Comparison of ENCODE assay signal across 12 cellular contexts in genomic region chr21:42039911-42040351, GRCh38. TPM values are rescaled to one million over a fixed set of nuclear protein-coding genes. Genes with fewer than 3 reads are reported as not detected.
DNase-seq lines count a peak whose midpoint lies in the region; ATAC-seq and TF ChIP-seq lines count a peak whose summit lies in the region.
"Had no signal": no experiment of that assay in that cellular context is flagged by ENCODE, and none has a peak within 500 bp of the region (broad histone marks: within the 10 kb centered on the region; RNA-seq: fewer than 3 reads in every experiment).

No MANE protein-coding gene starts in this region.

- H3K79me2 ChIP-seq in mammary epithelial cell (ENCODE audit: insufficient read depth, low read length), result no peaks in the 10 kb centered on the region

- no peaks in the 10 kb centered on the region for H3K27me3 ChIP-seq in mammary epithelial cell (ENCODE audit: insufficient read depth, low read length)
- H3K27me3 ChIP-seq in lower lobe of right lung (ENCODE audit: low read depth), result no peaks in the 10 kb centered on the region
- H3K27me3 ChIP-seq in aorta (ENCODE audit: control insufficient read depth in 1 of 2, insufficient read depth in 2 of 2, low read length in 1 of 2), result no peaks in the 10 kb centered on the region

- H3K27ac ChIP-seq in mammary epithelial cell (ENCODE audit: insufficient read depth, low read depth, low read length), result peak overlapping the region; percentile 76
- H3K27ac ChIP-seq in lower lobe of right lung, result peak overlapping the region; percentile 36
- H3K27ac ChIP-seq in aorta (ENCODE audit: low read depth in 1 of 2, low read length in 2 of 2), result no peak overlapping the region

- TF ChIP-seq CTCF in mammary epithelial cell (conservative IDR thresholded peaks at IDR 0.05 in 1 of 2, IDR thresholded peaks at IDR 0.05 in 1 of 2; ENCODE audit: extremely low read depth in 1 of 2, insufficient read depth in 1 of 2, low read depth in 1 of 2, low read length in 2 of 2) (no peak), lower lobe of right lung (IDR thresholded peaks at IDR 0.05) (no peak)

- WGBS in mammary epithelial cell (ENCODE audit: low coverage, missing lambda C conversion rate), result 63% methylated on average over 6 of the region's 12 CpGs
- WGBS in aorta, 2 donors, result 53 to 61% methylated on average over 12 of the region's 12 CpGs

- H3K4me3 ChIP-seq in mammary epithelial cell (replicated peaks in 1 of 3; ENCODE audit: insufficient read depth in 1 of 3, low read depth in 2 of 3, low read length in 3 of 3) (no peak overlapping the region), lower lobe of right lung (no peak overlapping the region), aorta (ENCODE audit: low read length in 2 of 2) (no peak overlapping the region)
- H3K4me3 ChIP-seq: A549 had no signal

- H2AFZ ChIP-seq in mammary epithelial cell (ENCODE audit: low read depth, low read length), result peak overlapping the region; percentile 23

- H4K20me1 ChIP-seq in mammary epithelial cell (ENCODE audit: insufficient read depth, low read length), result no peaks in the 10 kb centered on the region

- peaks cover 23% of the 10 kb centered on the region for H3K4me1 ChIP-seq in mammary epithelial cell (ENCODE audit: insufficient read depth, low read length)
- peaks cover 15% of the 10 kb centered on the region for H3K4me1 ChIP-seq in lower lobe of right lung
- no peaks in the 10 kb centered on the region for H3K4me1 ChIP-seq in aorta (ENCODE audit: control insufficient read depth in 1 of 2, insufficient read depth in 2 of 2, low read length in 2 of 2)

- dilution Hi-C loops in mammary epithelial cell (cut with HindIII; ENCODE audit: low sequenced_read_pairs), result loop anchor here (5.0 kb wide), 1 partner anchor 33 kb away; no protein-coding TSS in a partner anchor

- H3K9me3 ChIP-seq in mammary epithelial cell (replicated peaks; ENCODE audit: insufficient read depth, low read length) (no peaks in the 10 kb centered on the region), lower lobe of right lung (no peaks in the 10 kb centered on the region), aorta (ENCODE audit: control insufficient read depth, low read length) (no peaks in the 10 kb centered on the region)
- H3K9me3 ChIP-seq: A549 had no signal

- BruUV-seq in mammary epithelial cell (replicated peaks; lab: Mats Ljungman, UMichigan), result no TSS peak

- intact Hi-C loops in mammary epithelial cell (cut with micrococcal nuclease) (loop anchor here (1.0 kb wide), 1 partner anchor 30 kb away; the partner anchor contains the start of gene ZBTB21), lower lobe of right lung (cut with DNase I) (no loop called here), aorta (cut with DNase I) (no loop called here)

- H3K9ac ChIP-seq in mammary epithelial cell (ENCODE audit: insufficient read depth, low read length), result peak overlapping the region; percentile 24

- ATAC-seq in lower lobe of right lung, result peak; percentile 19 to 20
- ATAC-seq in aorta (ENCODE audit: low FRiP score), result peak; percentile 15
- ATAC-seq in GM18907 (IDR thresholded peaks at IDR 0.05; ENCODE audit: unreplicated experiment), result no peak
- no peak for ATAC-seq in HG02852 (IDR thresholded peaks at IDR 0.05; ENCODE audit: unreplicated experiment)

- CTCF ChIA-PET in mammary epithelial cell (lab: Charles Lee; ENCODE audit: low non-redundant PET), result no interaction called here

- DNase-seq in NCI-H82 (lab: John Stamatoyannopoulos, UW), result peak; percentile 36
- no peak for DNase-seq in NCI-H82 treated with DMSO at 0.1 percent for 48 hours (lab: John Stamatoyannopoulos, UW; ENCODE audit: unreplicated experiment)
- no peak for DNase-seq in mammary epithelial cell
- peak; percentile 36 for DNase-seq in lower lobe of right lung
- DNase-seq in aorta, result peak in 1 of 2 donors; percentile 78
- no peak for DNase-seq in stimulated activated naive CD4-positive, alpha-beta T cell treated with Interleukin-2 at 50 U/mL for 16 hours (lab: John Stamatoyannopoulos, UW)
- DNase-seq: activated CD4-positive, alpha-beta memory T cell treated with anti-CD3 and anti-CD28 coated beads for 36 hours; KG1; stimulated activated CD4-positive, alpha-beta T cell treated with anti-CD3 and anti-CD28 coated beads, Interleukin-4, amount 100 ng/mL, for 24 hours had no signal

- no peaks in the 10 kb centered on the region for H3K36me3 ChIP-seq in mammary epithelial cell (ENCODE audit: insufficient read depth, low read length)
- no peaks in the 10 kb centered on the region for H3K36me3 ChIP-seq in lower lobe of right lung
- no peaks in the 10 kb centered on the region for H3K36me3 ChIP-seq in aorta (ENCODE audit: control insufficient read depth in 1 of 2, insufficient read depth in 2 of 2, low read length in 1 of 2)

- in situ Hi-C loops in mammary epithelial cell (cut with MboI; ENCODE audit: low sequenced_read_pairs in 2 of 2), result no loop called here

- H3K4me2 ChIP-seq in mammary epithelial cell (ENCODE audit: insufficient read depth, low read depth, low read length), result peak overlapping the region; percentile 9
- H3K4me2 ChIP-seq: A549 had no signal

RNA-seq across cellular contexts. Expression of gene ZBTB21, which starts 29.8 kb away (rescaled TPM):
- 10 to 100 TPM; 16.3 to 22.4 TPM for total RNA-seq in mammary epithelial cell
- 6.7 TPM for polyA plus RNA-seq in mammary epithelial cell
- 11.0 TPM for polyA minus RNA-seq in mammary epithelial cell
- 15.6 TPM for total RNA-seq in lower lobe of right lung
- 10 to 100 TPM; 21.8 to 52.8 TPM for total RNA-seq in aorta
- 1 to 10 TPM; 3.1 to 4.4 TPM for polyA plus RNA-seq in aorta

RNA-seq across cellular contexts. Expression of gene UMODL1, which starts 31.2 kb away (rescaled TPM):
- total RNA-seq in mammary epithelial cell (under 1 TPM in 1 of 2 donors, not detected in 1; under 0.01 TPM), lower lobe of right lung (0.50 TPM), aorta (under 1 TPM in 1 of 2 donors, not detected in 1; 0.45 TPM)
- polyA plus RNA-seq in mammary epithelial cell (not detected), aorta (not detected)
- not detected for polyA minus RNA-seq in mammary epithelial cell
- total RNA-seq: activated CD4-positive, alpha-beta memory T cell treated with anti-CD3 and anti-CD28 coated beads for 36 hours had no signal
- polyA plus RNA-seq: A549 had no signal

Comparison
In these comparisons a context has a peak if more than half of its experiments do, and no peak if none do; other contexts are left out.
1. DNase-seq: peak in NCI-H82 (single experiment) and lower lobe of right lung (single experiment); none in NCI-H82 treated with DMSO at 0.1 percent for 48 hours (single experiment), mammary epithelial cell (single experiment) and stimulated activated naive CD4-positive, alpha-beta T cell treated with Interleukin-2 at 50 U/mL for 16 hours (single experiment).
2. H3K27ac ChIP-seq: peak in mammary epithelial cell (single experiment) and lower lobe of right lung (single experiment); none in aorta (0 of 2).
3. ATAC-seq: peak in lower lobe of right lung (2 of 2) and aorta (single experiment); none in GM18907 (single experiment) and HG02852 (single experiment).